9 cellular contexts compared by ENCODE assay signal in genomic region chr21:41612674-41613250, GRCh38.
A peak's percentile ranks its signal among the peaks of the same experiment; 100 is the strongest.
DNase-seq lines count a peak whose midpoint lies in the region; ATAC-seq and TF ChIP-seq lines count a peak whose summit lies in the region.
"Had no signal": no experiment of that assay in that cellular context is flagged by ENCODE, and none has a peak within 500 bp of the region (broad histone marks: within the 10 kb centered on the region; RNA-seq: fewer than 3 reads in every experiment).

No MANE protein-coding gene starts in this region.

- H3K4me3 ChIP-seq in Caco-2 (ENCODE audit: low read depth, low read length), result 0 out of 2 replicates have a peak overlapping the region, but pooled peaks have one; percentile 2
- no peak overlapping the region for H3K4me3 ChIP-seq in suprapubic skin

- H3K27me3 Mint-ChIP-seq in Caco-2 (ENCODE audit: insufficient read depth, unreplicated experiment) (no peaks in the 10 kb centered on the region), HFFc6 (ENCODE audit: insufficient read depth) (peaks cover 8% of the 10 kb centered on the region), endothelial cell (ENCODE audit: unreplicated experiment) (peaks cover 3% of the 10 kb centered on the region)

- CTCF ChIA-PET in Caco-2 (lab: Charles Lee), result interaction anchor here (0.6 to 4.0 kb wide), 36 partner anchors 9 to 512 kb away, joined by 3 to 61 read pairs (median 6); partner anchors contain the start of genes RIPK4 and TMPRSS2

- no peak for TF ChIP-seq POLR2A in suprapubic skin (IDR thresholded peaks at IDR 0.05)

- H3K9me3 Mint-ChIP-seq in Caco-2 (ENCODE audit: unreplicated experiment) (no peaks in the 10 kb centered on the region), HFFc6 (no peaks in the 10 kb centered on the region), endothelial cell (ENCODE audit: unreplicated experiment) (no peaks in the 10 kb centered on the region)
- H3K9me3 Mint-ChIP-seq: T-helper 1 cell treated with Interleukin-12 subunit alpha and Interleukin-12 subunit beta and Interleukin-4 antibody, amounts not matched to agents 30 μg/mL and 1 μg/mL, for 36 hours had no signal

- no peaks in the 10 kb centered on the region for H3K36me3 Mint-ChIP-seq in Caco-2 (ENCODE audit: insufficient read depth, unreplicated experiment)
- no peaks in the 10 kb centered on the region for H3K36me3 Mint-ChIP-seq in HFFc6 (ENCODE audit: low read depth)
- H3K36me3 Mint-ChIP-seq in endothelial cell (ENCODE audit: low read depth, unreplicated experiment), result no peaks in the 10 kb centered on the region

- H3K27ac Mint-ChIP-seq in Caco-2 (ENCODE audit: unreplicated experiment), result peak overlapping the region; percentile 63
- peak overlapping the region; percentile 86 for H3K27ac Mint-ChIP-seq in HFFc6
- peak overlapping the region; percentile 57 for H3K27ac Mint-ChIP-seq in endothelial cell (ENCODE audit: unreplicated experiment)
- H3K27ac Mint-ChIP-seq: T-helper 1 cell treated with Interleukin-12 subunit alpha and Interleukin-12 subunit beta and Interleukin-4 antibody, amounts not matched to agents 30 μg/mL and 1 μg/mL, for 36 hours had no signal

- H3K36me3 ChIP-seq in Caco-2 (ENCODE audit: control insufficient read depth, insufficient read depth, low read length), result no peaks in the 10 kb centered on the region
- no peaks in the 10 kb centered on the region for H3K36me3 ChIP-seq in suprapubic skin

- H3K4me1 Mint-ChIP-seq in Caco-2 (ENCODE audit: low read depth, unreplicated experiment) (peaks cover 19% of the 10 kb centered on the region), HFFc6 (ENCODE audit: low read depth) (peaks cover 51% of the 10 kb centered on the region), endothelial cell (ENCODE audit: unreplicated experiment) (peaks cover 6% of the 10 kb centered on the region)

- no TSS peak for BruUV-seq in Caco-2 (replicated peaks; lab: Mats Ljungman, UMichigan)

- peak; percentile 74 to 82 for DNase-seq in Caco-2
- peak; percentile 93 for DNase-seq in HFFc6
- DNase-seq in SKM-1 treated with dmso at 0.1 percent for 144 hours (lab: John Stamatoyannopoulos, UW; ENCODE audit: unreplicated experiment), result peak; percentile 13
- DNase-seq in endothelial cell (ENCODE audit: low spot score), result peak; percentile 74
- peak; percentile 80 for DNase-seq in medulla oblongata (ENCODE audit: extremely low spot score)
- peak; percentile 91 to 93 for DNase-seq in suprapubic skin (ENCODE audit: low spot score in 2 of 2)
- no peak for DNase-seq in central memory CD4-positive, alpha-beta T cell

- intact Hi-C loops in Caco-2 (cut with micrococcal nuclease; ENCODE audit: unreplicated experiment), result loop anchor here (1.0 to 5.0 kb wide), 9 partner anchors 22 to 505 kb away; no protein-coding TSS in a partner anchor

- TF ChIP-seq EP300 in suprapubic skin (IDR thresholded peaks at IDR 0.05), result no peak

- POLR2A ChIA-PET in Caco-2 (lab: Charles Lee), result interaction anchor here (0.6 to 1.3 kb wide), 4 partner anchors 65 to 156 kb away, joined by 3 to 4 read pairs (median 4); partner anchors contain the start of gene RIPK4

- no peak for ATAC-seq in GM21529 (IDR thresholded peaks at IDR 0.05; ENCODE audit: unreplicated experiment)

- H3K4me3 Mint-ChIP-seq in Caco-2 (ENCODE audit: unreplicated experiment), result peak overlapping the region; percentile 60
- peak overlapping the region; percentile 62 for H3K4me3 Mint-ChIP-seq in HFFc6
- no peak overlapping the region for H3K4me3 Mint-ChIP-seq in endothelial cell (ENCODE audit: unreplicated experiment)
- H3K4me3 Mint-ChIP-seq: T-helper 1 cell treated with Interleukin-12 subunit alpha and Interleukin-12 subunit beta and Interleukin-4 antibody, amounts not matched to agents 30 μg/mL and 1 μg/mL, for 36 hours had no signal

- H3K27me3 ChIP-seq in Caco-2 (replicated peaks; ENCODE audit: control insufficient read depth, insufficient read depth, low read length) (no peaks in the 10 kb centered on the region), suprapubic skin (no peaks in the 10 kb centered on the region)

- H3K9me3 ChIP-seq in Caco-2 (no peaks in the 10 kb centered on the region), suprapubic skin (no peaks in the 10 kb centered on the region)

- TF ChIP-seq CTCF in Caco-2 (IDR thresholded peaks at IDR 0.05; ENCODE audit: insufficient read depth in 1 of 2, low read depth in 1 of 2, low read length in 1 of 2, severe bottlenecking in 1 of 2, unreplicated experiment in 1 of 2) (peak; percentile 73 to 90), HFFc6 (IDR thresholded peaks at IDR 0.05) (peak; percentile 94), endothelial cell (IDR thresholded peaks at IDR 0.05; ENCODE audit: unreplicated experiment) (peak; percentile 87), suprapubic skin (IDR thresholded peaks at IDR 0.05) (peak; percentile 10 to 67)

- H3K4me1 ChIP-seq in Caco-2, result peaks cover 30% of the 10 kb centered on the region
- H3K4me1 ChIP-seq in suprapubic skin, result peaks cover 45% of the 10 kb centered on the region

- WGBS in suprapubic skin, result 4% methylated on average over 8 of the region's 15 CpGs

- H3K27ac ChIP-seq in suprapubic skin, result peak overlapping the region; percentile 73

Comparison
In these comparisons a context has a peak if more than half of its experiments do, and no peak if none do; other contexts are left out.
1. CTCF ChIP-seq: peak in every context shown above with its lines; median percentile 94 in HFFc6; 87 in endothelial cell; 82 in Caco-2; 38 in suprapubic skin.